ENCODE assay signal across 8 cellular contexts in genomic region chr11:43573233-43573632, GRCh38.
DNase-seq lines count a peak whose midpoint lies in the region; ATAC-seq, FAIRE-seq and TF ChIP-seq lines count a peak whose summit lies in the region.

No MANE protein-coding gene starts in this region.

- no peak for ATAC-seq in aorta (ENCODE audit: low FRiP score)

- DNase-seq in D721Med (ENCODE audit: insufficient read length, low spot score): no peak
- no peak for DNase-seq in HFFc6
- DNase-seq in SHP77 treated with DMSO at 0.1 percent for 48 hours (lab: John Stamatoyannopoulos, UW): peak; percentile 46
- peak; percentile 37 for DNase-seq in iris pigment epithelial cell (ENCODE audit: low read depth)
- no peak for DNase-seq in NCI-H187 treated with DMSO at 0.1 percent for 48 hours (lab: John Stamatoyannopoulos, UW)
- DNase-seq in aorta: no peak
- DNase-seq in glomerular visceral epithelial cell (ENCODE audit: extremely low spot score): no peak
- no peak for DNase-seq in ascending aorta (ENCODE audit: low spot score in 2 of 2)

- H3K36me3 Mint-ChIP-seq in HFFc6 (ENCODE audit: low read depth): no peaks in the 10 kb centered on the region

- no peak overlapping the region for H3K4me3 ChIP-seq in aorta (ENCODE audit: low read length in 2 of 2)
- H3K4me3 ChIP-seq in ascending aorta: no peak overlapping the region

- H3K4me1 Mint-ChIP-seq in HFFc6 (ENCODE audit: low read depth): peaks cover 39% of the 10 kb centered on the region

- no peak for FAIRE-seq in D721Med (lab: Jason Lieb, UNC)

- H3K9me3 ChIP-seq in aorta (ENCODE audit: control insufficient read depth, low read length): no peaks in the 10 kb centered on the region
- H3K9me3 ChIP-seq in ascending aorta: no peaks in the 10 kb centered on the region

- H3K27me3 ChIP-seq in aorta (ENCODE audit: control insufficient read depth in 1 of 2, insufficient read depth in 2 of 2, low read length in 1 of 2) (peaks cover 0 to 4% of the 10 kb centered on the region in 2 donors), ascending aorta (peaks cover 14% of the 10 kb centered on the region)

- no peaks in the 10 kb centered on the region for H3K4me1 ChIP-seq in aorta (ENCODE audit: control insufficient read depth in 1 of 2, insufficient read depth in 2 of 2, low read length in 2 of 2)
- peaks cover 0 to 14% of the 10 kb centered on the region in 2 donors for H3K4me1 ChIP-seq in ascending aorta

- H3K9me3 Mint-ChIP-seq in HFFc6: no peaks in the 10 kb centered on the region

- 11 to 18% methylated on average over 6 of the region's 6 CpGs for WGBS in aorta, 2 donors

- peak; percentile 57 for TF ChIP-seq CTCF in D721Med (IDR thresholded peaks at IDR 0.05; ENCODE audit: insufficient read depth, missing control alignments)
- peak; percentile 78 for TF ChIP-seq CTCF in HFFc6 (IDR thresholded peaks at IDR 0.05)
- no peak for TF ChIP-seq CTCF in ascending aorta (IDR thresholded peaks at IDR 0.05)

- H3K27ac ChIP-seq in aorta (ENCODE audit: low read depth in 1 of 2, low read length in 2 of 2) (no peak overlapping the region), ascending aorta (no peak overlapping the region)

- H3K36me3 ChIP-seq in aorta (ENCODE audit: control insufficient read depth in 1 of 2, insufficient read depth in 2 of 2, low read length in 1 of 2) (no peaks in the 10 kb centered on the region), ascending aorta (no peaks in the 10 kb centered on the region)

- H3K4me3 Mint-ChIP-seq in HFFc6: no peak overlapping the region

- intact Hi-C loops in aorta (cut with DNase I): no loop called here
- intact Hi-C loops in ascending aorta (cut with DNase I): no loop called here

- peaks cover 54% of the 10 kb centered on the region for H3K27me3 Mint-ChIP-seq in HFFc6 (ENCODE audit: insufficient read depth)

- no peak overlapping the region for H3K27ac Mint-ChIP-seq in HFFc6

Comparison
In these comparisons a context has a peak if more than half of its experiments do, and no peak if none do; other contexts are left out.
1. DNase-seq: peak in SHP77 treated with DMSO at 0.1 percent for 48 hours (single experiment) and iris pigment epithelial cell (single experiment); none in D721Med (single experiment), HFFc6 (single experiment), NCI-H187 treated with DMSO at 0.1 percent for 48 hours (single experiment), aorta (0 of 2), glomerular visceral epithelial cell (single experiment) and ascending aorta (0 of 2).
2. CTCF ChIP-seq: peak in D721Med (single experiment) and HFFc6 (single experiment); none in ascending aorta (0 of 3).